ENCODE assay signal across 1 cellular context in the genomic region with DNA sequence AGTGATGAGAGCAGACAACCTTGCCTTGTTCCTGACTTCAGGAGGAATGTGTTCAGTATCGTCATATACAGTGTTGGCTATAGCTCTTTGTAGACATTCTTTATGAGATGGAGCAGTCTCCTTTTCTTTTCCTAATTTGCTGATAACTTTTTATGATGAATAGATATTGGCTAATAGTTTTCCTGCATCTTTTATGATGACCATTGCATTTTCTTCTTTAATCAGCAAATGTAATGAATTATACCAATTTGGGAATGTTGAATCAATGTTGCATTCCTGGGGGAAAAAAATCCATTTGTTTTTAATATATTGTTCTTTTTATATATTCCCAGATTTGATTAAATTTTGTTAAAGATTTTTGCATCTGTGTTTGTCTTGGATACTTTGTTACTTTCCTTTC.
TF ChIP-seq lines count a peak whose summit lies in the region.

No MANE protein-coding gene starts in this region.

TF ChIP-seq in WTC11, 78 proteins besides CTCF, POLR2A, EP300 and RAD21 (continued from another document):
- TF ChIP-seq, protein P1, sequence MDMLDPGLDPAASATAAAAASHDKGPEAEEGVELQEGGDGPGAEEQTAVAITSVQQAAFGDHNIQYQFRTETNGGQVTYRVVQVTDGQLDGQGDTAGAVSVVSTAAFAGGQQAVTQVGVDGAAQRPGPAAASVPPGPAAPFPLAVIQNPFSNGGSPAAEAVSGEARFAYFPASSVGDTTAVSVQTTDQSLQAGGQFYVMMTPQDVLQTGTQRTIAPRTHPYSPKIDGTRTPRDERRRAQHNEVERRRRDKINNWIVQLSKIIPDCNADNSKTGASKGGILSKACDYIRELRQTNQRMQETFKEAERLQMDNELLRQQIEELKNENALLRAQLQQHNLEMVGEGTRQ (CRISPR knock-in tag; IDR thresholded peaks at IDR 0.05), result no peak
- no peak for TF ChIP-seq KAT7 (CRISPR knock-in tag; IDR thresholded peaks at IDR 0.05; ENCODE audit: borderline replicate concordance)
- no peak for TF ChIP-seq ZNF138 (CRISPR knock-in tag; conservative IDR thresholded peaks at IDR 0.05)
